Comparison of ENCODE assay signal across 11 cellular contexts in genomic region chr14:75522919-75523318, GRCh38. TPM values are rescaled to one million over a fixed set of nuclear protein-coding genes. Genes with fewer than 3 reads are reported as not detected.
DNase-seq lines count a peak whose midpoint lies in the region; ATAC-seq and TF ChIP-seq lines count a peak whose summit lies in the region.
"Had no signal": no experiment of that assay in that cellular context is flagged by ENCODE, and none has a peak within 500 bp of the region (broad histone marks: within the 10 kb centered on the region; RNA-seq: fewer than 3 reads in every experiment).

No MANE protein-coding gene starts in this region.

- no peak for DNase-seq in CD4-positive, CD25-positive, alpha-beta regulatory T cell
- no peak for DNase-seq in natural killer cell
- no peak for DNase-seq in NCI-H1105 (lab: John Stamatoyannopoulos, UW)
- no peak for DNase-seq in stimulated activated naive CD4-positive, alpha-beta T cell (lab: John Stamatoyannopoulos, UW)
- DNase-seq in stimulated activated CD4-positive, alpha-beta T cell treated with anti-CD3 and anti-CD28 coated beads, Interleukin-2, amount 100 ng/mL, for 48 hours: no peak
- no peak for DNase-seq in NOMO-1 treated with DMSO at 0.1 percent for 48 hours (lab: John Stamatoyannopoulos, UW; ENCODE audit: unreplicated experiment)
- DNase-seq: DMS 273 treated with DMSO at 0.1 percent for 48 hours, NCI-H526 treated with DMSO at 0.1 percent for 48 hours, nephron progenitor cell had no signal

- H3K27me3 Mint-ChIP-seq in CD4-positive, CD25-positive, alpha-beta regulatory T cell: no peaks in the 10 kb centered on the region
- H3K27me3 Mint-ChIP-seq in activated naive CD8-positive, alpha-beta T cell: no peaks in the 10 kb centered on the region
- no peaks in the 10 kb centered on the region for H3K27me3 Mint-ChIP-seq in natural killer cell (ENCODE audit: low read depth in 2 of 2)

- peaks cover 24 to 90% (median 66%) of the 10 kb centered on the region in 4 donors for H3K4me1 Mint-ChIP-seq in CD4-positive, CD25-positive, alpha-beta regulatory T cell
- peaks cover 73% of the 10 kb centered on the region for H3K4me1 Mint-ChIP-seq in activated naive CD8-positive, alpha-beta T cell (ENCODE audit: low read depth)
- H3K4me1 Mint-ChIP-seq in natural killer cell: peaks cover 65 to 69% of the 10 kb centered on the region in 2 donors

- H3K9me3 ChIP-seq in CD4-positive, CD25-positive, alpha-beta regulatory T cell (ENCODE audit: control insufficient read depth in 2 of 2, low read length in 2 of 2): no peaks in the 10 kb centered on the region

- peak overlapping the region; percentile 94 to 99 (median 98) for H3K27ac Mint-ChIP-seq in CD4-positive, CD25-positive, alpha-beta regulatory T cell
- H3K27ac Mint-ChIP-seq in activated naive CD8-positive, alpha-beta T cell: peak overlapping the region; percentile 99
- peak overlapping the region; percentile 98 to 99 for H3K27ac Mint-ChIP-seq in natural killer cell

- H3K27me3 ChIP-seq in CD4-positive, CD25-positive, alpha-beta regulatory T cell (ENCODE audit: control insufficient read depth, insufficient read depth, low read length): no peaks in the 10 kb centered on the region

- H3K4me3 ChIP-seq in CD4-positive, CD25-positive, alpha-beta regulatory T cell (ENCODE audit: low read depth, low read length): peak overlapping the region; percentile 94
- peak overlapping the region; percentile 93 for H3K4me3 ChIP-seq in GM12875 (ENCODE audit: low read depth, low read length)

- peaks cover 15% of the 10 kb centered on the region for H3K36me3 ChIP-seq in CD4-positive, CD25-positive, alpha-beta regulatory T cell (ENCODE audit: control insufficient read depth, insufficient read depth, low read length)

- H3K4me3 Mint-ChIP-seq in CD4-positive, CD25-positive, alpha-beta regulatory T cell: peak overlapping the region; percentile 96 to 100 (median 98)
- H3K4me3 Mint-ChIP-seq in activated naive CD8-positive, alpha-beta T cell: peak overlapping the region; percentile 98
- H3K4me3 Mint-ChIP-seq in natural killer cell: peak overlapping the region; percentile 100
- H3K4me3 Mint-ChIP-seq: nephron progenitor cell had no signal

- no peak for ATAC-seq in CD4-positive, CD25-positive, alpha-beta regulatory T cell (ENCODE audit: low read depth in 2 of 2)
- ATAC-seq in natural killer cell: no peak

- no peak for TF ChIP-seq CTCF in GM12875 (IDR thresholded peaks at IDR 0.05; ENCODE audit: borderline replicate concordance, insufficient read depth, low read depth, low read length)
- TF ChIP-seq CTCF in natural killer cell (IDR thresholded peaks at IDR 0.05): no peak

- peaks cover 24% of the 10 kb centered on the region for H3K36me3 Mint-ChIP-seq in CD4-positive, CD25-positive, alpha-beta regulatory T cell
- peaks cover 18% of the 10 kb centered on the region for H3K36me3 Mint-ChIP-seq in activated naive CD8-positive, alpha-beta T cell
- peaks cover 7% of the 10 kb centered on the region for H3K36me3 Mint-ChIP-seq in natural killer cell

- intact Hi-C loops in natural killer cell (cut with micrococcal nuclease): loop anchor here (2.0 to 5.0 kb wide), 2 partner anchors 20 to 34 kb away; no protein-coding TSS in a partner anchor

- H3K4me1 ChIP-seq in CD4-positive, CD25-positive, alpha-beta regulatory T cell (ENCODE audit: control insufficient read depth, insufficient read depth, low read length, poor library complexity, severe bottlenecking): peaks cover 68% of the 10 kb centered on the region

- H3K9me3 Mint-ChIP-seq in CD4-positive, CD25-positive, alpha-beta regulatory T cell: no peaks in the 10 kb centered on the region
- H3K9me3 Mint-ChIP-seq in activated naive CD8-positive, alpha-beta T cell (ENCODE audit: low read depth): no peaks in the 10 kb centered on the region
- H3K9me3 Mint-ChIP-seq in natural killer cell: no peaks in the 10 kb centered on the region
- H3K9me3 Mint-ChIP-seq: nephron progenitor cell had no signal

- H3K27ac ChIP-seq in CD4-positive, CD25-positive, alpha-beta regulatory T cell (ENCODE audit: insufficient read depth, low read length, poor library complexity, severe bottlenecking): peak overlapping the region; percentile 95

RNA-seq across cellular contexts. Expression of gene BATF, which starts 0.7 kb away (rescaled TPM):
- 50.7 TPM for total RNA-seq in CD4-positive, CD25-positive, alpha-beta regulatory T cell
- polyA plus RNA-seq in CD4-positive, CD25-positive, alpha-beta regulatory T cell: 100 to 1,000 TPM in 3 of 4 donors, 10 to 100 TPM in 1; 86.8 to 119 (median 109) TPM
- 10 to 100 TPM; 12.6 to 32.5 (median 21.4) TPM for total RNA-seq in natural killer cell

RNA-seq across cellular contexts. Expression of gene FLVCR2, which starts 55.5 kb away (rescaled TPM):
- total RNA-seq in CD4-positive, CD25-positive, alpha-beta regulatory T cell: 5.4 TPM
- 1 to 10 TPM; 4.4 to 7.7 (median 6.0) TPM for polyA plus RNA-seq in CD4-positive, CD25-positive, alpha-beta regulatory T cell
- total RNA-seq in natural killer cell: 1 to 10 TPM; 1.4 to 4.8 (median 2.1) TPM
